Comparison of ENCODE assay signal across 16 cellular contexts in genomic region chr2:20619624-20620024, GRCh38. TPM values are rescaled to one million over a fixed set of nuclear protein-coding genes. Genes with fewer than 3 reads are reported as not detected.
DNase-seq lines count a peak whose midpoint lies in the region; ATAC-seq, FAIRE-seq and TF ChIP-seq lines count a peak whose summit lies in the region.
"Had no signal": no experiment of that assay in that cellular context is flagged by ENCODE, and none has a peak within 500 bp of the region (broad histone marks: within the 10 kb centered on the region; RNA-seq: fewer than 3 reads in every experiment).

No MANE protein-coding gene starts in this region.

- H3K9ac ChIP-seq in liver (ENCODE audit: low read depth in 1 of 2, low read length in 2 of 2) (no peak overlapping the region), HepG2 (ENCODE audit: insufficient read depth, low read depth, low read length) (no peak overlapping the region)

- BruUV-seq in HepG2 (replicated peaks; lab: Mats Ljungman, UMichigan), result no TSS peak

- intact Hi-C loops in HepG2 (cut with micrococcal nuclease; ENCODE audit: unreplicated experiment) (no loop called here), psoas muscle (cut with DNase I) (loop anchor here (2.0 to 5.0 kb wide), 2 partner anchors 81 to 82 kb away; no protein-coding TSS in a partner anchor), aorta (cut with DNase I) (loop anchor here (5.0 to 10.0 kb wide), 4 partner anchors 37 to 172 kb away; partner anchors contain the start of gene RHOB (in 1 of the 2))

- no peak overlapping the region for H3K4me2 ChIP-seq in HepG2 (ENCODE audit: low read depth, low read length)
- H3K4me2 ChIP-seq in hepatocyte, result no peak overlapping the region
- H3K4me2 ChIP-seq: PC-9 had no signal

- H2AFZ ChIP-seq in HepG2 (ENCODE audit: low read length), result no peak overlapping the region
- no peak overlapping the region for H2AFZ ChIP-seq in hepatocyte
- H2AFZ ChIP-seq: PC-9 had no signal

- H4K20me1 ChIP-seq in HepG2 (ENCODE audit: insufficient read depth, low read length) (no peaks in the 10 kb centered on the region), hepatocyte (ENCODE audit: insufficient read depth, poor library complexity, severe bottlenecking) (no peaks in the 10 kb centered on the region)

- WGBS in liver, result 89% methylated on average over 13 of the region's 13 CpGs
- WGBS in HepG2 (ENCODE audit: low lambda C conversion rate), result 96% methylated on average over 12 of the region's 13 CpGs
- 89% methylated on average over 13 of the region's 13 CpGs for WGBS in hepatocyte (ENCODE audit: low lambda C conversion rate, missing lambda C conversion rate)
- WGBS in psoas muscle, 3 donors, result 81 to 92% (median 83%) methylated on average over 13 of the region's 13 CpGs
- WGBS in aorta, 2 donors, result 47 to 55% methylated on average over 13 of the region's 13 CpGs

- in situ Hi-C loops in HepG2 (cut with HindIII; ENCODE audit: extremely low pct_ligation_motif_present, low pct_unique_long_range_greater_than_20kb), result no loop called here

- H3K36me3 ChIP-seq in liver (ENCODE audit: control insufficient read depth in 4 of 4, insufficient read depth in 3 of 4, low read depth in 1 of 4, low read length in 3 of 4), result peaks cover 0 to 18% (median 9%) of the 10 kb centered on the region in 4 donors
- H3K36me3 ChIP-seq in HepG2 (replicated peaks in 1 of 2; ENCODE audit: control insufficient read depth in 1 of 2, insufficient read depth in 2 of 2, low read length in 2 of 2), result peaks cover 11 to 12% of the 10 kb centered on the region in 2 experiments; a peak in 4 of 5 replicates
- no peaks in the 10 kb centered on the region for H3K36me3 ChIP-seq in hepatocyte (replicated peaks; ENCODE audit: insufficient read depth, low read depth)
- peaks cover 0 to 27% of the 10 kb centered on the region in 2 donors for H3K36me3 ChIP-seq in psoas muscle (ENCODE audit: insufficient read depth in 1 of 2, low read depth in 1 of 2)
- H3K36me3 ChIP-seq in aorta (ENCODE audit: control insufficient read depth in 1 of 2, insufficient read depth in 2 of 2, low read length in 1 of 2), result peaks cover 0 to 4% of the 10 kb centered on the region in 2 donors

- CTCF ChIA-PET in HepG2 (lab: Yijun Ruan, JAX; ENCODE audit: low intra/inter-chr PET ratio, low total read pairs), result no interaction called here

- no peak for FAIRE-seq in HepG2 (lab: Jason Lieb, UNC)
- FAIRE-seq: A204.1 had no signal

- H3K27ac ChIP-seq in liver (ENCODE audit: low read depth in 1 of 2, low read length in 2 of 2) (peak overlapping the region; percentile 79 to 81), HepG2 (ENCODE audit: extremely low read length, insufficient read depth, low read length) (no peak overlapping the region), hepatocyte (peak overlapping the region; percentile 96), psoas muscle (peak overlapping the region; percentile 88), aorta (ENCODE audit: low read depth in 1 of 2, low read length in 2 of 2) (peak overlapping the region; percentile 89 to 99)
- H3K27ac ChIP-seq: PC-9 had no signal

- TF ChIP-seq RAD21 in liver (IDR thresholded peaks at IDR 0.05) (no peak), HepG2 (CRISPR knock-in tag; IDR thresholded peaks at IDR 0.05) (no peak)

- TF ChIP-seq CTCF in liver (IDR thresholded peaks at IDR 0.05; ENCODE audit: low read depth, low read length, missing input control), result no peak
- no peak for TF ChIP-seq CTCF in HepG2 (CRISPR knock-in tag; IDR thresholded peaks at IDR 0.05)
- TF ChIP-seq CTCF in hepatocyte (IDR thresholded peaks at IDR 0.05; ENCODE audit: poor library complexity), result no peak
- TF ChIP-seq CTCF in psoas muscle (IDR thresholded peaks at IDR 0.05), result no peak

- no peak for TF ChIP-seq POLR2A in HepG2 (IDR thresholded peaks at IDR 0.05; ENCODE audit: insufficient read depth in 1 of 2, low read depth in 2 of 2, low read length in 2 of 2)

- H3K9me2 ChIP-seq in hepatocyte (replicated peaks; ENCODE audit: insufficient read depth), result no peaks in the 10 kb centered on the region

- H3K4me1 ChIP-seq in liver (ENCODE audit: control insufficient read depth in 4 of 4, insufficient read depth in 4 of 4, low read length in 3 of 4) (peaks cover 4 to 28% (median 22%) of the 10 kb centered on the region in 4 donors), HepG2 (ENCODE audit: insufficient read depth, low read length) (peaks cover 51% of the 10 kb centered on the region), hepatocyte (ENCODE audit: insufficient read depth) (peaks cover 37% of the 10 kb centered on the region), psoas muscle (peaks cover 66% of the 10 kb centered on the region), aorta (ENCODE audit: control insufficient read depth in 1 of 2, insufficient read depth in 2 of 2, low read length in 2 of 2) (peaks cover 0 to under 1% of the 10 kb centered on the region in 2 donors)

- no peaks in the 10 kb centered on the region for H3K27me3 ChIP-seq in liver (ENCODE audit: control insufficient read depth in 4 of 4, insufficient read depth in 4 of 4, low read length in 3 of 4)
- no peaks in the 10 kb centered on the region for H3K27me3 ChIP-seq in HepG2 (ENCODE audit: control insufficient read depth in 1 of 2, insufficient read depth in 2 of 2, low read length in 2 of 2)
- no peaks in the 10 kb centered on the region for H3K27me3 ChIP-seq in hepatocyte
- H3K27me3 ChIP-seq in psoas muscle (ENCODE audit: insufficient read depth in 3 of 3, low read length in 2 of 3), result no peaks in the 10 kb centered on the region
- no peaks in the 10 kb centered on the region for H3K27me3 ChIP-seq in aorta (ENCODE audit: control insufficient read depth in 1 of 2, insufficient read depth in 2 of 2, low read length in 1 of 2)

- ATAC-seq in HepG2, result no peak
- no peak for ATAC-seq in psoas muscle
- no peak for ATAC-seq in aorta (ENCODE audit: low FRiP score)
- ATAC-seq in HG03342 (IDR thresholded peaks at IDR 0.05; ENCODE audit: unreplicated experiment), result no peak
- ATAC-seq: left lobe of liver had no signal

- H3K4me3 ChIP-seq in liver (ENCODE audit: low read depth in 1 of 3, low read length in 3 of 3) (no peak overlapping the region), HepG2 (replicated peaks in 1 of 3; ENCODE audit: insufficient read depth in 1 of 3, low read depth in 2 of 3, low read length in 3 of 3) (no peak overlapping the region), hepatocyte (no peak overlapping the region), psoas muscle (no peak overlapping the region), aorta (ENCODE audit: low read length in 2 of 2) (no peak overlapping the region)
- H3K4me3 ChIP-seq: PC-9 had no signal

- H3K79me2 ChIP-seq in HepG2 (ENCODE audit: insufficient read depth, low read length) (no peaks in the 10 kb centered on the region), hepatocyte (no peaks in the 10 kb centered on the region)

- H3K9me3 ChIP-seq in liver (ENCODE audit: control insufficient read depth in 4 of 4, low read length in 3 of 4) (no peaks in the 10 kb centered on the region), HepG2 (ENCODE audit: low read length) (no peaks in the 10 kb centered on the region), hepatocyte (ENCODE audit: low read depth) (no peaks in the 10 kb centered on the region), psoas muscle (no peaks in the 10 kb centered on the region), aorta (ENCODE audit: control insufficient read depth, low read length) (no peaks in the 10 kb centered on the region)

- POLR2A ChIA-PET in HepG2 (lab: Yijun Ruan, JAX), result interaction anchor here (0.7 to 7.9 kb wide), 3 partner anchors 22 to 170 kb away, joined by 3 to 153 read pairs (median 63); partner anchors contain the start of gene RHOB

- DNase-seq in HepG2 (ENCODE audit: low spot score) (no peak), hepatocyte (ENCODE audit: low spot score) (no peak), psoas muscle (peak in 1 of 2 donors; percentile 66), aorta (peak; percentile 50 to 77), NCI-H1417 (lab: John Stamatoyannopoulos, UW) (no peak), Ammon's horn (ENCODE audit: low spot score) (no peak)
- DNase-seq: activated CD4-positive, alpha-beta memory T cell treated with anti-CD3 and anti-CD28 coated beads, Interleukin-2, amount 10 ng/mL, durations not matched to agents 7 days and 5 days; cortex of kidney; foreskin melanocyte; NCI-H226; PC-9 had no signal

- TF ChIP-seq EP300 in HepG2 (IDR thresholded peaks at IDR 0.05; ENCODE audit: low read depth in 2 of 2, low read length in 2 of 2) (no peak), HepG2 (CRISPR knock-in tag; IDR thresholded peaks at IDR 0.05; ENCODE audit: borderline replicate concordance) (no peak)

RNA-seq across cellular contexts. Expression of gene HS1BP3, which starts 31.3 kb away (rescaled TPM):
- 10 to 100 TPM in 1 of 2 donors, 1 to 10 TPM in 1; 7.7 to 14.1 TPM for total RNA-seq in liver
- polyA plus RNA-seq in liver, result 10 to 100 TPM in 1 of 2 donors, 1 to 10 TPM in 1; 7.8 to 15.4 TPM
- 22.0 and 22.8 TPM in 2 replicates for total RNA-seq in HepG2 (2016; rRNA removed; fragmentation: Illumina TruSeq; extraction: Trizol)
- 4.7 and 4.9 TPM in 2 replicates for total RNA-seq in HepG2 (2016; cell fraction: cytosol; rRNA removed; fragmentation: Illumina TruSeq; extraction: Trizol; ENCODE audit: low read depth)
- total RNA-seq in HepG2 (2016; cell fraction: insoluble cytoplasmic fraction; rRNA removed; fragmentation: Illumina TruSeq; extraction: Trizol), result 18.5 and 23.5 TPM in 2 replicates
- 12.9 and 13.2 TPM in 2 replicates for total RNA-seq in HepG2 (2016; cell fraction: membrane; rRNA removed; fragmentation: Illumina TruSeq; extraction: Trizol)
- 16.8 and 19.0 TPM in 2 replicates for total RNA-seq in HepG2 (2016; cell fraction: nucleus; rRNA removed; fragmentation: Illumina TruSeq; extraction: Trizol)
- polyA plus RNA-seq in HepG2 (2011; rRNA removed), result 15.2 and 17.3 TPM in 2 replicates
- 9.2 and 11.9 TPM in 2 replicates for polyA plus RNA-seq in HepG2 (2011; cell fraction: cytosol; rRNA removed)
- 20.1 and 23.4 TPM in 2 replicates for polyA plus RNA-seq in HepG2 (2011; cell fraction: nucleus; rRNA removed)
- polyA plus RNA-seq in HepG2 (2012), result 13.4 and 14.5 TPM in 2 replicates
- 5.3 and 5.4 TPM in 2 replicates for polyA plus RNA-seq in HepG2 (2016; cell fraction: cytosol; fragmentation: Illumina TruSeq; extraction: Trizol; ENCODE audit: low read depth)
- 19.1 and 22.3 TPM in 2 replicates for polyA plus RNA-seq in HepG2 (2016; cell fraction: insoluble cytoplasmic fraction; fragmentation: Illumina TruSeq; extraction: Trizol; ENCODE audit: low read depth)
- polyA plus RNA-seq in HepG2 (2016; cell fraction: membrane; fragmentation: Illumina TruSeq; extraction: Trizol; ENCODE audit: low read depth), result 8.7 and 10.7 TPM in 2 replicates
- polyA plus RNA-seq in HepG2 (2016; cell fraction: nucleus; fragmentation: Illumina TruSeq; extraction: Trizol; ENCODE audit: insufficient read depth, low read depth), result 19.4 and 22.9 TPM in 2 replicates
- 14.3 and 29.5 TPM in 2 replicates for polyA minus RNA-seq in HepG2 (2011; rRNA and poly(A)+ RNA removed; ENCODE audit: low replicate concordance)
- polyA minus RNA-seq in HepG2 (2011; cell fraction: cytosol; rRNA and poly(A)+ RNA removed), result 11.9 and 13.8 TPM in 2 replicates
- polyA minus RNA-seq in HepG2 (2011; cell fraction: nucleus; rRNA and poly(A)+ RNA removed), result 28.6 and 28.8 TPM in 2 replicates
- total RNA-seq in hepatocyte, result 25.8 and 26.8 TPM in 2 replicates
- 26.3 and 29.6 TPM in 2 replicates for polyA plus RNA-seq in hepatocyte
- 10 to 100 TPM in 3 of 4 donors, 1 to 10 TPM in 1; 9.2 to 12.1 (median 11.4) TPM for total RNA-seq in psoas muscle
- 10 to 100 TPM; 12.6 to 20.6 (median 13.2) TPM for polyA plus RNA-seq in psoas muscle
- 10 to 100 TPM; 34.8 to 42.3 TPM for total RNA-seq in aorta
- polyA plus RNA-seq in aorta, result 10 to 100 TPM; 27.5 to 33.6 TPM

RNA-seq across cellular contexts. Expression of gene GDF7, which starts 47.3 kb away (rescaled TPM):
- 1 to 10 TPM; 5.0 to 7.2 TPM for total RNA-seq in liver
- 1 to 10 TPM in 1 of 2 donors, under 1 TPM in 1; 0.89 to 1.6 TPM for polyA plus RNA-seq in liver
- 10.2 and 15.0 TPM in 2 replicates for total RNA-seq in HepG2 (2016; rRNA removed; fragmentation: Illumina TruSeq; extraction: Trizol)
- total RNA-seq in HepG2 (2016; cell fraction: cytosol; rRNA removed; fragmentation: Illumina TruSeq; extraction: Trizol; ENCODE audit: low read depth), result 1.6 and 1.8 TPM in 2 replicates
- 9.2 and 15.1 TPM in 2 replicates for total RNA-seq in HepG2 (2016; cell fraction: insoluble cytoplasmic fraction; rRNA removed; fragmentation: Illumina TruSeq; extraction: Trizol)
- total RNA-seq in HepG2 (2016; cell fraction: membrane; rRNA removed; fragmentation: Illumina TruSeq; extraction: Trizol), result 5.3 and 5.6 TPM in 2 replicates
- total RNA-seq in HepG2 (2016; cell fraction: nucleus; rRNA removed; fragmentation: Illumina TruSeq; extraction: Trizol), result 16.7 and 18.1 TPM in 2 replicates
- polyA plus RNA-seq in HepG2 (2011; rRNA removed), result 1.6 and 3.0 TPM in 2 replicates
- 1.5 and 1.9 TPM in 2 replicates for polyA plus RNA-seq in HepG2 (2011; cell fraction: cytosol; rRNA removed)
- polyA plus RNA-seq in HepG2 (2011; cell fraction: nucleus; rRNA removed), result 6.3 and 9.6 TPM in 2 replicates
- 4.5 and 5.8 TPM in 2 replicates for polyA plus RNA-seq in HepG2 (2012)
- 0.75 and 0.80 TPM in 2 replicates for polyA plus RNA-seq in HepG2 (2016; cell fraction: cytosol; fragmentation: Illumina TruSeq; extraction: Trizol; ENCODE audit: low read depth)
- 5.6 and 5.9 TPM in 2 replicates for polyA plus RNA-seq in HepG2 (2016; cell fraction: insoluble cytoplasmic fraction; fragmentation: Illumina TruSeq; extraction: Trizol; ENCODE audit: low read depth)
- 2.3 and 2.7 TPM in 2 replicates for polyA plus RNA-seq in HepG2 (2016; cell fraction: membrane; fragmentation: Illumina TruSeq; extraction: Trizol; ENCODE audit: low read depth)
- 19.8 and 21.2 TPM in 2 replicates for polyA plus RNA-seq in HepG2 (2016; cell fraction: nucleus; fragmentation: Illumina TruSeq; extraction: Trizol; ENCODE audit: insufficient read depth, low read depth)
- 5.0 TPM in 1 of 2 replicates, not detected in the other for polyA minus RNA-seq in HepG2 (2011; rRNA and poly(A)+ RNA removed; ENCODE audit: low replicate concordance)
- polyA minus RNA-seq in HepG2 (2011; cell fraction: cytosol; rRNA and poly(A)+ RNA removed), result 2.5 and 4.1 TPM in 2 replicates
- polyA minus RNA-seq in HepG2 (2011; cell fraction: nucleus; rRNA and poly(A)+ RNA removed), result 2.4 and 4.5 TPM in 2 replicates
- total RNA-seq in hepatocyte, result 0.24 and 0.37 TPM in 2 replicates
- polyA plus RNA-seq in hepatocyte, result 0.10 and 0.24 TPM in 2 replicates
- total RNA-seq in psoas muscle, result under 1 TPM; 0.04 to 0.94 (median 0.17) TPM
- polyA plus RNA-seq in psoas muscle, result under 1 TPM; 0.03 to 0.04 (median 0.04) TPM
- total RNA-seq in aorta, result 10 to 100 TPM; 15.9 to 16.4 TPM
- polyA plus RNA-seq in aorta, result 10 to 100 TPM in 1 of 2 donors, 1 to 10 TPM in 1; 4.1 to 15.6 TPM
- total RNA-seq: activated CD4-positive, alpha-beta memory T cell treated with anti-CD3 and anti-CD28 coated beads, Interleukin-2, amount 10 ng/mL, durations not matched to agents 7 days and 5 days; T-helper 1 cell treated with Interleukin-12 subunit alpha and Interleukin-12 subunit beta and Interleukin-4 antibody, amounts not matched to agents 30 ng/mL and 1 ng/mL, for 36 hours had no signal

Comparison
In these comparisons a context has a peak if more than half of its experiments do, and no peak if none do; other contexts are left out.
1. DNase-seq: peak in aorta (2 of 2); none in HepG2 (single experiment), hepatocyte (single experiment), NCI-H1417 (0 of 3) and Ammon's horn (single experiment).